Comparison of ENCODE assay signal across 29 cellular contexts in genomic region chr20:25668446-25668845, GRCh38.
"Had no signal": no experiment of that assay in that cellular context is flagged by ENCODE, and none has a peak within 500 bp of the region (broad histone marks: within the 10 kb centered on the region; RNA-seq: fewer than 3 reads in every experiment).

No MANE protein-coding gene starts in this region.

- H3K4me3 Mint-ChIP-seq: dendritic cell treated with granulocyte-macrophage colony-stimulating factor and Interleukin-4, amounts not matched to agents 40 ng/mL and 50 ng/mL, for 4 days; naive thymus-derived CD8-positive, alpha-beta T cell; nephron progenitor cell; stimulated activated naive CD8-positive, alpha-beta T cell treated with anti-CD3 and anti-CD28 coated beads, Interleukin-15, amount 100 ng/mL, for 72 hours had no signal

- H3K27me3 Mint-ChIP-seq: dendritic cell treated with granulocyte-macrophage colony-stimulating factor and Interleukin-4, amounts not matched to agents 40 ng/mL and 50 ng/mL, for 4 days; naive thymus-derived CD8-positive, alpha-beta T cell; stimulated activated naive CD8-positive, alpha-beta T cell treated with anti-CD3 and anti-CD28 coated beads, Interleukin-15, amount 100 ng/mL, for 72 hours had no signal

- H3K4me3 ChIP-seq: colonic mucosa, esophagus squamous epithelium, gastroesophageal sphincter, heart left ventricle, left lung, prostate gland, right atrium auricular region, smooth muscle cell, suprapubic skin, thyroid gland, vagina had no signal

- H3K4me2 ChIP-seq: smooth muscle cell had no signal

- H3K4me1 ChIP-seq: colonic mucosa, gastroesophageal sphincter, heart left ventricle, left lung, prostate gland, right atrium auricular region, suprapubic skin, thyroid gland, vagina had no signal

- H3K27ac Mint-ChIP-seq: dendritic cell treated with granulocyte-macrophage colony-stimulating factor and Interleukin-4, amounts not matched to agents 40 ng/mL and 50 ng/mL, for 4 days; nephron progenitor cell; stimulated activated naive CD8-positive, alpha-beta T cell treated with anti-CD3 and anti-CD28 coated beads, Interleukin-15, amount 100 ng/mL, for 72 hours had no signal

- ATAC-seq: gastroesophageal sphincter; heart left ventricle; left cardiac atrium; left lung; naive thymus-derived CD8-positive, alpha-beta T cell; sciatic nerve; stimulated activated naive CD8-positive, alpha-beta T cell treated with anti-CD3 and anti-CD28 coated beads, Interleukin-15, amount 100 ng/mL, for 72 hours had no signal

- H3K4me1 Mint-ChIP-seq: nephron progenitor cell; stimulated activated naive CD8-positive, alpha-beta T cell treated with anti-CD3 and anti-CD28 coated beads, Interleukin-15, amount 100 ng/mL, for 72 hours had no signal

- H3K27ac ChIP-seq: colonic mucosa, esophagus squamous epithelium, gastroesophageal sphincter, heart left ventricle, left lung, prostate gland, right atrium auricular region, suprapubic skin, thyroid gland, vagina had no signal

- DNase-seq: colonic mucosa; effector memory CD4-positive, alpha-beta T cell; esophagus squamous epithelium; foreskin fibroblast; heart left ventricle; hippocampal formation; left cardiac atrium; left lung; mesenchymal stem cell; midbrain; naive thymus-derived CD8-positive, alpha-beta T cell; nephron progenitor cell; nucleus accumbens; stimulated activated CD4-positive, alpha-beta T cell treated with anti-CD3 and anti-CD28 coated beads, Interleukin-12 subunit alpha, Interleukin-12 subunit beta, amount 100 ng/mL, for 4 hours; stimulated activated CD4-positive, alpha-beta T cell treated with anti-CD3 and anti-CD28 coated beads, Interleukin-1b, Interleukin-23, amount 100 ng/mL, for 48 hours; stimulated activated CD4-positive, alpha-beta T cell treated with anti-CD3 and anti-CD28 coated beads, Interleukin-4, amount 100 ng/mL, for 1 hour; stimulated activated CD8-positive, alpha-beta memory T cell treated with anti-CD3 and anti-CD28 coated beads, Interleukin-4, amount 100 ng/mL, for 48 hours; stimulated activated naive CD4-positive, alpha-beta T cell; stimulated activated naive CD8-positive, alpha-beta T cell treated with anti-CD3 and anti-CD28 coated beads, Interleukin-15, amount 100 ng/mL, for 72 hours; thyroid gland; trophoblast cell had no signal

- H3K36me3 ChIP-seq: colonic mucosa, prostate gland, vagina had no signal

- H3K9me3 ChIP-seq: colonic mucosa, esophagus squamous epithelium, gastroesophageal sphincter, heart left ventricle, left lung, prostate gland, right atrium auricular region, suprapubic skin, thyroid gland, vagina had no signal

- H3K27me3 ChIP-seq: colonic mucosa, esophagus squamous epithelium, gastroesophageal sphincter, heart left ventricle, left lung, right atrium auricular region, suprapubic skin, thyroid gland, vagina had no signal
